22 cellular contexts compared by ENCODE assay signal in the genomic region with DNA sequence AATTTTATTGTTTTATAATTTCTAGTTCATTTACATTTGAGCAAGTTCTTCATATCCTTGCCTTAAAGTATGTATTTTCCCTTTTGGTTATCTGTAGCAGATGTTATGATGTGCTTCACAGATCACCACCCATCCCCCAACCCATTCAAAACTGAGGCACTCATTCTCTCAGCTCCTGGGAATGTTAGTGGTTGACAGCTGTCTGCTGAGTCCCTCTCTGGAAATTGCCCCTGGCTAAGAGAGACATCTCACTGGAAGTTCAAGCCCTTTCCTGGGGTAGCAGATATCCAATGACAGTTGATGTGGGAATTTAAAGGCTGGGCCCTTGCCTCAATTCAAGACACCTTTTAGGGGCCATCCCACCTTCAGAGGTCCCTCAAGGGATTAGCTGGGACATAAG. TPM values are rescaled to one million over a fixed set of nuclear protein-coding genes. Genes with fewer than 3 reads are reported as not detected.
DNase-seq lines count a peak whose midpoint lies in the region; ATAC-seq, FAIRE-seq and TF ChIP-seq lines count a peak whose summit lies in the region.
"Had no signal": no experiment of that assay in that cellular context is flagged by ENCODE, and none has a peak within 500 bp of the region (broad histone marks: within the 10 kb centered on the region; RNA-seq: fewer than 3 reads in every experiment).

No MANE protein-coding gene starts in this region.

- DNase-seq in Daoy (ENCODE audit: low read depth): peak; percentile 16
- DNase-seq in H54 (ENCODE audit: insufficient read length, low spot score): no peak
- peak; percentile 71 for DNase-seq in NCI-H69 (lab: John Stamatoyannopoulos, UW)
- peak; percentile 86 for DNase-seq in islet precursor cell
- no peak for DNase-seq in stimulated activated naive CD4-positive, alpha-beta T cell treated with Interleukin-2 at 50 U/mL for 16 hours (lab: John Stamatoyannopoulos, UW)
- no peak for DNase-seq in mucosa of gallbladder (ENCODE audit: low spot score)
- DNase-seq in effector CD4-positive, alpha-beta T cell: no peak
- DNase-seq: activated CD4-positive, alpha-beta T cell treated with anti-CD3 and anti-CD28 coated beads for 36 hours; activated effector memory CD4-positive, alpha-beta T cell treated with Interleukin-2 at 50 U/mL for 16 hours; anterior cingulate cortex; caudate nucleus; cortex of kidney; left lung; NCI-H226; NCI-H774; OCI-M1; ovary; retina; stimulated activated CD4-positive, alpha-beta T cell treated with anti-CD3 and anti-CD28 coated beads, Interleukin-2, amount 100 ng/mL, for 24 hours; trophoblast cell had no signal

- FAIRE-seq in H54 (lab: Jason Lieb, UNC): peak; percentile 60

- ATAC-seq in GM19395 (IDR thresholded peaks at IDR 0.05; ENCODE audit: unreplicated experiment): no peak
- ATAC-seq: activated CD4-positive, alpha-beta T cell treated with anti-CD3 and anti-CD28 coated beads for 36 hours; foreskin keratinocyte; left lung had no signal

- no peak for TF ChIP-seq POLR2A in H54 (IDR thresholded peaks at IDR 0.05; ENCODE audit: low read depth, low read length)

RNA-seq across cellular contexts. Expression of a gene that starts 4.3 kb away (rescaled TPM):
- total RNA-seq in Daoy (2014; rRNA removed; shearing (Covaris generic)): 9.1 and 14.3 TPM in 2 replicates
- 124 TPM for total RNA-seq in mucosa of gallbladder

Comparison
In these comparisons a context has a peak if more than half of its experiments do, and no peak if none do; other contexts are left out.
1. DNase-seq: peak in Daoy (single experiment), NCI-H69 (single experiment) and islet precursor cell (single experiment); none in H54 (single experiment), stimulated activated naive CD4-positive, alpha-beta T cell treated with Interleukin-2 at 50 U/mL for 16 hours (single experiment), mucosa of gallbladder (single experiment) and effector CD4-positive, alpha-beta T cell (single experiment).